In the genomic region with DNA sequence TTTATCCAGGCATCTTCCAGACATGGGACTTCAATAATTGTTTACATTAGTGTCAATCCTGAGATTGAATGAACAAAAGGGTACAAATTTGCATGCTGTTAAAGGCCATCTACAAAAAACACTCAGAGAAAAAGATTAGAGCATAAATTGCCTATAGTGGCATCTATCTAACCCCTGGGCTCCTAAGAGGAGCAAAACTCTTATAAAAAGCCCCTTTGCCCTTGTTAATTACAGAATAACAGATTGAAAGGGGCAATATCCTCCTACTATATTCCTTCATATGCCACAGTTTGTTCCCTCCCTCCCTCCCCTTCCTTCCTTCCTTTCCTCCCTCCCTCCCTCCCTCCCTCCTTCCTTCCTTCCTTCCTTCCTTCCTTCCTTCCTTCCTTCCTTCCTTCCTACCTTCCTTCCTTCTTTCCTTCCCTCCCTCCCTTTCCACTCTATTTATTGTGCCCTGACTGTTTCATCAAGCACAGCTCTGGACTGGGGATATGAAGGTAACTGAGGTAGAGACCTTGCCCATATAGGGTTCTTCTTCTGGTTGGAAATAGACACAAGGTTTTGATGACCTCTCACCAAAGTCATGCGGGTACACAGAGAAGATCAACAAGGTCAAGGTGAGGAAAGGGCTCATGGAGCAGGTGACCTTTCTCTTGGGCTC, we compare ENCODE assay signal across 31 cellular contexts. TPM values are rescaled to one million over a fixed set of nuclear protein-coding genes. Genes with fewer than 3 reads are reported as not detected.
"Had no signal": no experiment of that assay in that cellular context is flagged by ENCODE, and none has a peak within 500 bp of the region (broad histone marks: within the 10 kb centered on the region; RNA-seq: fewer than 3 reads in every experiment).

No MANE protein-coding gene starts in this region.

- H3K9me3 ChIP-seq: stomach, suprapubic skin, testis, thoracic aorta, thyroid gland, tibial artery, tibial nerve, transverse colon, upper lobe of left lung, upper lobe of right lung, uterus, vagina had no signal

- H3K36me3 ChIP-seq: stomach, suprapubic skin, thoracic aorta, thyroid gland, tibial artery, tibial nerve, transverse colon, upper lobe of left lung, upper lobe of right lung, uterus, vagina had no signal

- H3K4me3 Mint-ChIP-seq: stimulated activated effector memory CD8-positive, alpha-beta T cell treated with anti-CD3 and anti-CD28 coated beads, Interleukin-12 subunit alpha, Interleukin-12 subunit beta, amount 100 ng/mL, for 72 hours; stimulated activated naive B cell treated with anti-CD40 and anti-IgM and Interleukin-4, amounts not matched to agents 10 μg/mL and 1 μg/mL and 100 μg/mL, for 72 hours; stimulated activated naive CD8-positive, alpha-beta T cell treated with anti-CD3 and anti-CD28 coated beads, Interleukin-15, amount 100 ng/mL, for 72 hours; stimulated activated naive CD8-positive, alpha-beta T cell treated with anti-CD3 and anti-CD28 coated beads, Interleukin-15, Interleukin-2, amounts not matched to agents 100 ng/mL and 50 ng/mL, for 24 hours; type B pancreatic cell had no signal

- H3K4me3 ChIP-seq: stomach, suprapubic skin, testis, thoracic aorta, thyroid gland, tibial artery, tibial nerve, transverse colon, upper lobe of left lung, upper lobe of right lung, uterus, vagina had no signal

- H3K4me1 Mint-ChIP-seq: stimulated activated effector memory CD8-positive, alpha-beta T cell treated with anti-CD3 and anti-CD28 coated beads, Interleukin-12 subunit alpha, Interleukin-12 subunit beta, amount 100 ng/mL, for 72 hours; stimulated activated naive B cell treated with anti-CD40 and anti-IgM and Interleukin-4, amounts not matched to agents 10 μg/mL and 1 μg/mL and 100 μg/mL, for 72 hours; stimulated activated naive CD8-positive, alpha-beta T cell treated with anti-CD3 and anti-CD28 coated beads, Interleukin-15, amount 100 ng/mL, for 72 hours had no signal

- DNase-seq: stimulated activated CD4-positive, alpha-beta T cell treated with anti-CD3 and anti-CD28 coated beads, Interleukin-2, amount 100 ng/mL, for 48 hours; stimulated activated CD4-positive, alpha-beta T cell treated with anti-CD3 and anti-CD28 coated beads, Interleukin-4, amount 100 ng/mL, for 1 hour; stimulated activated CD4-positive, alpha-beta T cell treated with anti-CD3 and anti-CD28 coated beads, Interleukin-4, amount 100 ng/mL, for 24 hours; stimulated activated CD4-positive, alpha-beta T cell treated with anti-CD3 and anti-CD28 coated beads, Interleukin-4, amount 100 ng/mL, for 4 hours; stimulated activated CD8-positive, alpha-beta memory T cell treated with anti-CD3 and anti-CD28 coated beads, Interleukin-4, amount 100 ng/mL, for 48 hours; stimulated activated naive B cell treated with anti-CD40 and anti-IgM and Interleukin-4, amounts not matched to agents 10 μg/mL and 1 μg/mL and 100 μg/mL, for 72 hours; stimulated activated naive CD4-positive, alpha-beta T cell; stimulated activated naive CD4-positive, alpha-beta T cell treated with Interleukin-2 at 50 U/mL for 16 hours; stimulated activated naive CD8-positive, alpha-beta T cell treated with anti-CD3 and anti-CD28 coated beads, Interleukin-15, amount 100 ng/mL, for 72 hours; stimulated activated naive CD8-positive, alpha-beta T cell treated with anti-CD3 and anti-CD28 coated beads, Interleukin-15, Interleukin-2, amounts not matched to agents 100 U/mL and 50 U/mL, for 24 hours; stomach; substantia nigra; testis; thyroid gland; tibial artery; transverse colon; trophoblast cell; upper lobe of left lung; upper lobe of right lung; uterus had no signal

- H3K27ac ChIP-seq: stomach, suprapubic skin, testis, thoracic aorta, thyroid gland, tibial artery, tibial nerve, transverse colon, upper lobe of left lung, upper lobe of right lung, uterus, vagina had no signal

- H3K36me3 Mint-ChIP-seq: stimulated activated effector memory CD8-positive, alpha-beta T cell treated with anti-CD3 and anti-CD28 coated beads, Interleukin-12 subunit alpha, Interleukin-12 subunit beta, amount 100 ng/mL, for 72 hours; stimulated activated naive B cell treated with anti-CD40 and anti-IgM and Interleukin-4, amounts not matched to agents 10 μg/mL and 1 μg/mL and 100 μg/mL, for 72 hours; type B pancreatic cell had no signal

- H3K27me3 ChIP-seq: testis, thyroid gland, tibial artery, tibial nerve, transverse colon, upper lobe of left lung, upper lobe of right lung, uterus, vagina had no signal

- H3K27ac Mint-ChIP-seq: stimulated activated effector memory CD8-positive, alpha-beta T cell treated with anti-CD3 and anti-CD28 coated beads, Interleukin-12 subunit alpha, Interleukin-12 subunit beta, amount 100 ng/mL, for 72 hours; stimulated activated naive B cell treated with anti-CD40 and anti-IgM and Interleukin-4, amounts not matched to agents 10 μg/mL and 1 μg/mL and 100 μg/mL, for 72 hours; stimulated activated naive CD8-positive, alpha-beta T cell treated with anti-CD3 and anti-CD28 coated beads, Interleukin-15, amount 100 ng/mL, for 72 hours; stimulated activated naive CD8-positive, alpha-beta T cell treated with anti-CD3 and anti-CD28 coated beads, Interleukin-15, Interleukin-2, amounts not matched to agents 100 ng/mL and 50 ng/mL, for 24 hours; type B pancreatic cell had no signal

- ATAC-seq: stimulated activated effector memory CD8-positive, alpha-beta T cell treated with anti-CD3 and anti-CD28 coated beads, Interleukin-12 subunit alpha, Interleukin-12 subunit beta, amount 100 ng/mL, for 72 hours; stimulated activated naive B cell treated with anti-CD40 and anti-IgM and Interleukin-4, amounts not matched to agents 10 μg/mL and 1 μg/mL and 100 μg/mL, for 72 hours; stimulated activated naive CD8-positive, alpha-beta T cell treated with anti-CD3 and anti-CD28 coated beads, Interleukin-15, amount 100 ng/mL, for 72 hours; stimulated activated naive CD8-positive, alpha-beta T cell treated with anti-CD3 and anti-CD28 coated beads, Interleukin-15, Interleukin-2, amounts not matched to agents 100 U/mL and 50 U/mL, for 24 hours; upper lobe of right lung had no signal

- FAIRE-seq: urothelium cell line had no signal

- H3K4me1 ChIP-seq: stomach, suprapubic skin, testis, tibial artery, tibial nerve, transverse colon, upper lobe of left lung, upper lobe of right lung, uterus, vagina had no signal

- H3K9me3 Mint-ChIP-seq: stimulated activated effector memory CD8-positive, alpha-beta T cell treated with anti-CD3 and anti-CD28 coated beads, Interleukin-12 subunit alpha, Interleukin-12 subunit beta, amount 100 ng/mL, for 72 hours; stimulated activated naive B cell treated with anti-CD40 and anti-IgM and Interleukin-4, amounts not matched to agents 10 μg/mL and 1 μg/mL and 100 μg/mL, for 72 hours; stimulated activated naive CD8-positive, alpha-beta T cell treated with anti-CD3 and anti-CD28 coated beads, Interleukin-15, amount 100 ng/mL, for 72 hours; stimulated activated naive CD8-positive, alpha-beta T cell treated with anti-CD3 and anti-CD28 coated beads, Interleukin-15, Interleukin-2, amounts not matched to agents 100 ng/mL and 50 ng/mL, for 24 hours; type B pancreatic cell had no signal

RNA-seq across cellular contexts. Expression of gene PCDH8, which starts 49.5 kb away (rescaled TPM):
- total RNA-seq: subcutaneous adipose tissue, thoracic aorta, upper lobe of left lung, upper lobe of right lung, ureter had no signal

RNA-seq across cellular contexts. Expression of gene CNMD, which starts 59.3 kb away (rescaled TPM):
- total RNA-seq: stomach, suprapubic skin, thoracic aorta, tibial nerve, transverse colon, upper lobe of right lung, ureter, uterus, vagina had no signal
- polyA plus RNA-seq: stomach, urinary bladder had no signal
